ENCODE assay signal across 15 cellular contexts in the genomic region with DNA sequence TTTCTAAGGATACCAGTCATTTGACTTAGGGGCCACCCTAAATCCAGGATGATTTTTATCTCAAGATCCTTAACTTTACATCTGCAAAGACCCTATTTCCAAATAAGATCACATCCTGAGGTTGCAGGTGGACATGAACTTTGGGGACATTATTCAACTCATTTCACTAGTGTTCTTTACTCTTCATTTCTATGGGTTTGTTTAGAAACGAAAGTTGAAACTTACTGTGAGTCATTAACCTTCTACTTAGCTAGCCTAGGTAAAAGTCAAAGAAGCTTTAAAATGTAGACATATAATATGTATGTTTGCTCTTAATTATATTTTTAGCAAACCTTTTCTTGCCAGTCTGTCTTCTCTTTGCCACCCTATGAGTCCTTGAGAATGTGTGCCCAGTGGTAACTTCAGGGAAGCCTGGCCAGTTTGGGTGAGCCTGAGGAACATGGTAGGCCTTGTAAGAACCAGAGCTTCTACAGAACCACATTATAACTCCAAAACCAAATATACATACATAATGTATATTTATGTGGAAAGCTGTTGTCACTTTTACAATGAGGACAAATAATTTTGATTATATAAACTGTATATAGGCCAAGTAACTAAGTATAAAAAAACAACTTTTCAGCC. TPM values are rescaled to one million over a fixed set of nuclear protein-coding genes. Genes with fewer than 3 reads are reported as not detected.
DNase-seq lines count a peak whose midpoint lies in the region; ATAC-seq and TF ChIP-seq lines count a peak whose summit lies in the region.
"Had no signal": no experiment of that assay in that cellular context is flagged by ENCODE, and none has a peak within 500 bp of the region (broad histone marks: within the 10 kb centered on the region; RNA-seq: fewer than 3 reads in every experiment).

No MANE protein-coding gene starts in this region.

- H3K4me3 ChIP-seq in upper lobe of left lung, result no peak overlapping the region

- ATAC-seq in activated T-cell treated with anti-CD3 and anti-CD28 coated beads, Interleukin-2, amount 50 U/mL, for 4 hours, result peak; percentile 46 to 81
- ATAC-seq in HG03095 (IDR thresholded peaks at IDR 0.05; ENCODE audit: unreplicated experiment) (peak; percentile 78), upper lobe of left lung (ENCODE audit: low FRiP score in 2 of 2) (no peak), GM21825 (IDR thresholded peaks at IDR 0.05; ENCODE audit: unreplicated experiment) (no peak)
- peak; percentile 81 to 86 for ATAC-seq in activated T-cell treated with anti-CD3 and anti-CD28 coated beads, Interleukin-2, amount 50 U/mL, for 72 hours (replicated peaks in 1 of 2)

- no peaks in the 10 kb centered on the region for H3K27me3 Mint-ChIP-seq in activated T-cell treated with anti-CD3 and anti-CD28 coated beads, Interleukin-2, amount 50 U/mL, for 4 hours (ENCODE audit: low read depth)
- H3K27me3 Mint-ChIP-seq in activated T-cell treated with anti-CD3 and anti-CD28 coated beads, Interleukin-2, amount 50 U/mL, for 72 hours (ENCODE audit: low read depth), result no peaks in the 10 kb centered on the region
- H3K27me3 Mint-ChIP-seq in stimulated activated naive CD8-positive, alpha-beta T cell treated with anti-CD3 and anti-CD28 coated beads, Interleukin-15, Interleukin-2, amounts not matched to agents 100 ng/mL and 50 ng/mL, for 24 hours, result no peaks in the 10 kb centered on the region

- H3K9me3 Mint-ChIP-seq in activated T-cell treated with anti-CD3 and anti-CD28 coated beads, Interleukin-2, amount 50 U/mL, for 4 hours, result no peaks in the 10 kb centered on the region
- no peaks in the 10 kb centered on the region for H3K9me3 Mint-ChIP-seq in activated T-cell treated with anti-CD3 and anti-CD28 coated beads, Interleukin-2, amount 50 U/mL, for 72 hours
- no peaks in the 10 kb centered on the region for H3K9me3 Mint-ChIP-seq in stimulated activated naive CD8-positive, alpha-beta T cell treated with anti-CD3 and anti-CD28 coated beads, Interleukin-15, Interleukin-2, amounts not matched to agents 100 ng/mL and 50 ng/mL, for 24 hours
- H3K9me3 Mint-ChIP-seq: mesothelial cell of epicardium had no signal

- no peak for DNase-seq in activated T-cell treated with anti-CD3 and anti-CD28 coated beads, Interleukin-2, amount 50 U/mL, for 4 hours
- DNase-seq in activated T-cell treated with anti-CD3 and anti-CD28 coated beads, Interleukin-2, amount 50 U/mL, for 1 hour, result no peak
- DNase-seq in activated T-cell treated with anti-CD3 and anti-CD28 coated beads, Interleukin-2, amount 50 U/mL, for 72 hours, result no peak
- DNase-seq in upper lobe of left lung (no peak), DMS79 treated with DMSO at 0.1 percent for 48 hours (lab: John Stamatoyannopoulos, UW) (no peak)
- DNase-seq: activated CD4-positive, alpha-beta T cell treated with anti-CD3 and anti-CD28 coated beads, Interleukin-2, amount 50 U/mL, for 4 hours; amniotic stem cell; NCI-H187; NCI-H69; RPMI8226; small intestine had no signal

- H3K36me3 ChIP-seq in upper lobe of left lung, result peaks cover 0 to 13% (median 0%) of the 10 kb centered on the region in 4 donors

- peaks cover 20 to 47% (median 23%) of the 10 kb centered on the region in 4 donors for H3K4me1 ChIP-seq in upper lobe of left lung

- no peak for TF ChIP-seq CTCF in upper lobe of left lung (IDR thresholded peaks at IDR 0.05)

- WGBS in upper lobe of left lung, 2 donors, result 70 to 82% methylated on average over 1 of the region's 1 CpG

- H3K36me3 Mint-ChIP-seq in activated T-cell treated with anti-CD3 and anti-CD28 coated beads, Interleukin-2, amount 50 U/mL, for 4 hours (ENCODE audit: insufficient read depth), result peaks cover 21% of the 10 kb centered on the region
- peaks cover 0 to 4% of the 10 kb centered on the region in 2 donors for H3K36me3 Mint-ChIP-seq in activated T-cell treated with anti-CD3 and anti-CD28 coated beads, Interleukin-2, amount 50 U/mL, for 72 hours (ENCODE audit: insufficient read depth in 2 of 2)
- peaks cover 27% of the 10 kb centered on the region for H3K36me3 Mint-ChIP-seq in stimulated activated naive CD8-positive, alpha-beta T cell treated with anti-CD3 and anti-CD28 coated beads, Interleukin-15, Interleukin-2, amounts not matched to agents 100 ng/mL and 50 ng/mL, for 24 hours (ENCODE audit: low read depth)

- H3K27ac Mint-ChIP-seq in activated T-cell treated with anti-CD3 and anti-CD28 coated beads, Interleukin-2, amount 50 U/mL, for 72 hours, result peak overlapping the region; percentile 94
- peak overlapping the region; percentile 84 for H3K27ac Mint-ChIP-seq in stimulated activated naive CD8-positive, alpha-beta T cell treated with anti-CD3 and anti-CD28 coated beads, Interleukin-15, Interleukin-2, amounts not matched to agents 100 ng/mL and 50 ng/mL, for 24 hours
- H3K27ac Mint-ChIP-seq: mesothelial cell of epicardium had no signal

- TF ChIP-seq EP300 in upper lobe of left lung (IDR thresholded peaks at IDR 0.05), result no peak

- H3K27me3 ChIP-seq in upper lobe of left lung, result no peaks in the 10 kb centered on the region

- TF ChIP-seq POLR2A in upper lobe of left lung (IDR thresholded peaks at IDR 0.05), result no peak

- H3K9me3 ChIP-seq in upper lobe of left lung, result no peaks in the 10 kb centered on the region

- H3K27ac ChIP-seq in upper lobe of left lung, result no peak overlapping the region

- peaks cover 55% of the 10 kb centered on the region for H3K4me1 Mint-ChIP-seq in activated T-cell treated with anti-CD3 and anti-CD28 coated beads, Interleukin-2, amount 50 U/mL, for 4 hours (ENCODE audit: low read depth)
- peaks cover 61% of the 10 kb centered on the region for H3K4me1 Mint-ChIP-seq in activated T-cell treated with anti-CD3 and anti-CD28 coated beads, Interleukin-2, amount 50 U/mL, for 72 hours (ENCODE audit: low read depth)
- peaks cover 66% of the 10 kb centered on the region for H3K4me1 Mint-ChIP-seq in stimulated activated naive CD8-positive, alpha-beta T cell treated with anti-CD3 and anti-CD28 coated beads, Interleukin-15, Interleukin-2, amounts not matched to agents 100 ng/mL and 50 ng/mL, for 24 hours (ENCODE audit: low read depth)

- no peak overlapping the region for H3K4me3 Mint-ChIP-seq in activated T-cell treated with anti-CD3 and anti-CD28 coated beads, Interleukin-2, amount 50 U/mL, for 4 hours
- peak overlapping the region; percentile 48 to 82 for H3K4me3 Mint-ChIP-seq in activated T-cell treated with anti-CD3 and anti-CD28 coated beads, Interleukin-2, amount 50 U/mL, for 72 hours
- H3K4me3 Mint-ChIP-seq in stimulated activated naive CD8-positive, alpha-beta T cell treated with anti-CD3 and anti-CD28 coated beads, Interleukin-15, Interleukin-2, amounts not matched to agents 100 ng/mL and 50 ng/mL, for 24 hours, result peak overlapping the region; percentile 45
- H3K4me3 Mint-ChIP-seq: mesothelial cell of epicardium had no signal

RNA-seq across cellular contexts. Expression of a gene that starts 38.4 kb away (rescaled TPM):
- 10 to 100 TPM; 62.1 to 67.7 (median 62.2) TPM for total RNA-seq in activated T-cell treated with anti-CD3 and anti-CD28 coated beads, Interleukin-2, amount 50 U/mL, for 4 hours
- total RNA-seq in activated T-cell treated with anti-CD3 and anti-CD28 coated beads, Interleukin-2, amount 50 U/mL, for 72 hours, result 10 to 100 TPM; 86.9 to 95.1 TPM
- 100 to 1,000 TPM in 2 of 6 donors, 10 to 100 TPM in 4; 67.3 to 163 (median 79.7) TPM for total RNA-seq in upper lobe of left lung

Comparison
In these comparisons a context has a peak if more than half of its experiments do, and no peak if none do; other contexts are left out.
1. ATAC-seq: peak in activated T-cell treated with anti-CD3 and anti-CD28 coated beads, Interleukin-2, amount 50 U/mL, for 4 hours (2 of 2), HG03095 (single experiment) and activated T-cell treated with anti-CD3 and anti-CD28 coated beads, Interleukin-2, amount 50 U/mL, for 72 hours (2 of 2); none in upper lobe of left lung (0 of 2) and GM21825 (single experiment).